In the genomic region with DNA sequence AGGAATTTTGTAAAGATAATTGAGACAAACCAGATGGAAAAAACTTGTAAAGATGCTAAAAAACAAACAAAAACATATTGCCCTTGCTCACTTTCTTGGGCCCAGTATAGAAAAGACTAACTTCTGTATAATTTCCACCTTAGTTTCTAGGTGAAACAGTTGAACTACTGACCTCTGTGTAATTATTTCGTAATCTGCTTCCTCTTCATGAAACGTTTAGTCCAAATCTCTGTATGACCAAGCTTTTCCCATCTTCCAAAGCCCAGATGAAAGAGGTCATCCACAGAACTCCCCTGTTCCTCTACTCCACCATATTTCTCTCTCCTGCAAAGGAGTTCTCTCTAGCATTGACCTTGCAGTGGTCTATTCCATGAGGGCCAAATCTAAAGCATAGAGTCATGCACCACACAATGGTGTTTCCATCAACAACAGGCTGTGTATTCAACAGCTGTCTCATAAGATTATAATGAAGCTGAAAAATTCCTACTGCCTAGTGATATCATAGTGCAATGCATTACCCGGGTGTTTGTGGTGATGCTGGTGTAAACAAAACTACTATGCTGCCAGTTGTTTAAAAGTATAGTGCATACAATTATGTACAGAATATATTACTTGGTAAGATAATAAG, we compare ENCODE assay signal across 19 cellular contexts.
DNase-seq lines count a peak whose midpoint lies in the region; ATAC-seq and TF ChIP-seq lines count a peak whose summit lies in the region.
"Had no signal": no experiment of that assay in that cellular context is flagged by ENCODE, and none has a peak within 500 bp of the region (broad histone marks: within the 10 kb centered on the region; RNA-seq: fewer than 3 reads in every experiment).

No MANE protein-coding gene starts in this region.

- DNase-seq in HFFc6 = peak; percentile 47
- peak; percentile 32 for DNase-seq in NOMO-1 treated with DMSO at 0.1 percent for 48 hours (lab: John Stamatoyannopoulos, UW; ENCODE audit: unreplicated experiment)
- peak; percentile 27 for DNase-seq in dedifferentiated amniotic fluid mesenchymal stem cell (ENCODE audit: extremely low spot score)
- DNase-seq in non-pigmented ciliary epithelial cell (ENCODE audit: low read depth) = peak; percentile 24
- DNase-seq in activated CD8-positive, alpha-beta memory T cell treated with anti-CD3 and anti-CD28 coated beads for 24 hours = no peak
- DNase-seq in NCI-H82 (lab: John Stamatoyannopoulos, UW) = no peak
- no peak for DNase-seq in activated CD4-positive, alpha-beta memory T cell treated with anti-CD3 and anti-CD28 coated beads, Interleukin-2, amount 10 ng/mL, durations not matched to agents 7 days and 5 days
- DNase-seq: activated naive CD8-positive, alpha-beta T cell treated with anti-CD3 and anti-CD28 coated beads for 36 hours; activated T-cell treated with anti-CD3 and anti-CD28 coated beads, Interleukin-2, amount 50 U/mL, for 1 hour; CD4-positive, CD25-positive, alpha-beta regulatory T cell; hippocampal formation; NCI-H1092 treated with DMSO at 0.1 percent for 48 hours; nephron progenitor cell; retina; stimulated activated CD4-positive, alpha-beta T cell treated with anti-CD3 and anti-CD28 coated beads, Interleukin-2, amount 100 ng/mL, for 24 hours; transverse colon had no signal

- CTCF ChIA-PET in activated CD4-positive, alpha-beta memory T cell treated with anti-CD3 and anti-CD28 coated beads, Interleukin-2, amount 10 ng/mL, durations not matched to agents 7 days and 5 days (lab: Charles Lee) = no interaction called here

- peak overlapping the region; percentile 25; the same call in 1 of the 2 replicates for H3K4me3 Mint-ChIP-seq in HFFc6
- no peak overlapping the region for H3K4me3 Mint-ChIP-seq in activated CD4-positive, alpha-beta memory T cell treated with anti-CD3 and anti-CD28 coated beads, Interleukin-2, amount 10 ng/mL, durations not matched to agents 7 days and 5 days
- H3K4me3 Mint-ChIP-seq: activated naive CD8-positive, alpha-beta T cell treated with anti-CD3 and anti-CD28 coated beads for 36 hours; CD4-positive, CD25-positive, alpha-beta regulatory T cell; nephron progenitor cell; T-helper 1 cell treated with Interleukin-12 subunit alpha and Interleukin-12 subunit beta and Interleukin-4 antibody, amounts not matched to agents 30 μg/mL and 1 μg/mL, for 36 hours had no signal

- H3K4me1 Mint-ChIP-seq in HFFc6 (ENCODE audit: low read depth) = peaks cover 57% of the 10 kb centered on the region
- H3K4me1 Mint-ChIP-seq in activated CD4-positive, alpha-beta memory T cell treated with anti-CD3 and anti-CD28 coated beads, Interleukin-2, amount 10 ng/mL, durations not matched to agents 7 days and 5 days = no peaks in the 10 kb centered on the region
- H3K4me1 Mint-ChIP-seq: activated naive CD8-positive, alpha-beta T cell treated with anti-CD3 and anti-CD28 coated beads for 36 hours; CD4-positive, CD25-positive, alpha-beta regulatory T cell had no signal

- no peaks in the 10 kb centered on the region for H3K36me3 Mint-ChIP-seq in HFFc6 (ENCODE audit: low read depth)
- H3K36me3 Mint-ChIP-seq in activated CD4-positive, alpha-beta memory T cell treated with anti-CD3 and anti-CD28 coated beads, Interleukin-2, amount 10 ng/mL, durations not matched to agents 7 days and 5 days (ENCODE audit: low read depth) = no peaks in the 10 kb centered on the region
- H3K36me3 Mint-ChIP-seq: activated naive CD8-positive, alpha-beta T cell treated with anti-CD3 and anti-CD28 coated beads for 36 hours; CD4-positive, CD25-positive, alpha-beta regulatory T cell had no signal

- ATAC-seq in HG03432 (IDR thresholded peaks at IDR 0.05; ENCODE audit: unreplicated experiment) = no peak
- ATAC-seq: esophagus mucosa had no signal

- peak overlapping the region; percentile 72 for H3K27ac Mint-ChIP-seq in HFFc6
- no peak overlapping the region for H3K27ac Mint-ChIP-seq in activated CD4-positive, alpha-beta memory T cell treated with anti-CD3 and anti-CD28 coated beads, Interleukin-2, amount 10 ng/mL, durations not matched to agents 7 days and 5 days
- H3K27ac Mint-ChIP-seq: activated naive CD8-positive, alpha-beta T cell treated with anti-CD3 and anti-CD28 coated beads for 36 hours; CD4-positive, CD25-positive, alpha-beta regulatory T cell; nephron progenitor cell; T-helper 1 cell treated with Interleukin-12 subunit alpha and Interleukin-12 subunit beta and Interleukin-4 antibody, amounts not matched to agents 30 μg/mL and 1 μg/mL, for 36 hours had no signal

- POLR2A ChIA-PET in activated CD4-positive, alpha-beta memory T cell treated with anti-CD3 and anti-CD28 coated beads, Interleukin-2, amount 10 ng/mL, durations not matched to agents 7 days and 5 days (lab: Charles Lee) = no interaction called here

- peaks cover 2% of the 10 kb centered on the region for H3K27me3 Mint-ChIP-seq in HFFc6 (ENCODE audit: insufficient read depth)
- H3K27me3 Mint-ChIP-seq in activated CD4-positive, alpha-beta memory T cell treated with anti-CD3 and anti-CD28 coated beads, Interleukin-2, amount 10 ng/mL, durations not matched to agents 7 days and 5 days = no peaks in the 10 kb centered on the region
- H3K27me3 Mint-ChIP-seq: activated naive CD8-positive, alpha-beta T cell treated with anti-CD3 and anti-CD28 coated beads for 36 hours; CD4-positive, CD25-positive, alpha-beta regulatory T cell had no signal

- no peaks in the 10 kb centered on the region for H3K9me3 Mint-ChIP-seq in HFFc6
- peaks cover 2% of the 10 kb centered on the region for H3K9me3 Mint-ChIP-seq in activated CD4-positive, alpha-beta memory T cell treated with anti-CD3 and anti-CD28 coated beads, Interleukin-2, amount 10 ng/mL, durations not matched to agents 7 days and 5 days
- H3K9me3 Mint-ChIP-seq: activated naive CD8-positive, alpha-beta T cell treated with anti-CD3 and anti-CD28 coated beads for 36 hours had no signal

- TF ChIP-seq CTCF in HFFc6 (IDR thresholded peaks at IDR 0.05) = no peak

Comparison
In these comparisons a context has a peak if more than half of its experiments do, and no peak if none do; other contexts are left out.
1. DNase-seq: peak in HFFc6 (single experiment), NOMO-1 treated with DMSO at 0.1 percent for 48 hours (single experiment), dedifferentiated amniotic fluid mesenchymal stem cell (single experiment) and non-pigmented ciliary epithelial cell (single experiment); none in activated CD8-positive, alpha-beta memory T cell treated with anti-CD3 and anti-CD28 coated beads for 24 hours (single experiment), NCI-H82 (single experiment) and activated CD4-positive, alpha-beta memory T cell treated with anti-CD3 and anti-CD28 coated beads, Interleukin-2, amount 10 ng/mL, durations not matched to agents 7 days and 5 days (single experiment).